20 cellular contexts compared by ENCODE assay signal in genomic region chr3:111857474-111857873, GRCh38. TPM values are rescaled to one million over a fixed set of nuclear protein-coding genes. Genes with fewer than 3 reads are reported as not detected.
A peak's percentile ranks its signal among the peaks of the same experiment; 100 is the strongest.
DNase-seq lines count a peak whose midpoint lies in the region; ATAC-seq and TF ChIP-seq lines count a peak whose summit lies in the region.
"Had no signal": no experiment of that assay in that cellular context is flagged by ENCODE, and none has a peak within 500 bp of the region (broad histone marks: within the 10 kb centered on the region; RNA-seq: fewer than 3 reads in every experiment).

No MANE protein-coding gene starts in this region.

- peaks cover 16% of the 10 kb centered on the region for H3K4me1 Mint-ChIP-seq in activated CD8-positive, alpha-beta memory T cell treated with anti-CD3 and anti-CD28 coated beads, Interleukin-2, amount 10 ng/mL, durations not matched to agents 7 days and 5 days
- H3K4me1 Mint-ChIP-seq in central memory CD8-positive, alpha-beta T cell: peaks cover 17% of the 10 kb centered on the region
- H3K4me1 Mint-ChIP-seq in nephron: peaks cover 38% of the 10 kb centered on the region
- peaks cover 26% of the 10 kb centered on the region for H3K4me1 Mint-ChIP-seq in type B pancreatic cell (ENCODE audit: unreplicated experiment)

- no peak for ATAC-seq in activated CD8-positive, alpha-beta memory T cell treated with anti-CD3 and anti-CD28 coated beads, Interleukin-2, amount 10 ng/mL, durations not matched to agents 7 days and 5 days
- no peak for ATAC-seq in central memory CD8-positive, alpha-beta T cell (replicated peaks; ENCODE audit: extremely low read depth, poor library complexity, severe bottlenecking)
- no peak for ATAC-seq in HG02623 (IDR thresholded peaks at IDR 0.05; ENCODE audit: unreplicated experiment)
- ATAC-seq: GM12878, Panc1 had no signal

- CTCF ChIA-PET in activated CD8-positive, alpha-beta memory T cell treated with anti-CD3 and anti-CD28 coated beads, Interleukin-2, amount 10 ng/mL, durations not matched to agents 7 days and 5 days (lab: Charles Lee): no interaction called here

- no peak overlapping the region for H3K4me3 Mint-ChIP-seq in activated CD8-positive, alpha-beta memory T cell treated with anti-CD3 and anti-CD28 coated beads, Interleukin-2, amount 10 ng/mL, durations not matched to agents 7 days and 5 days
- peak overlapping the region; percentile 50 for H3K4me3 Mint-ChIP-seq in central memory CD8-positive, alpha-beta T cell
- H3K4me3 Mint-ChIP-seq in nephron (peak overlapping the region; percentile 37 to 86 (median 80)), type B pancreatic cell (peak overlapping the region; percentile 57)

- H3K36me3 Mint-ChIP-seq in activated CD8-positive, alpha-beta memory T cell treated with anti-CD3 and anti-CD28 coated beads, Interleukin-2, amount 10 ng/mL, durations not matched to agents 7 days and 5 days: no peaks in the 10 kb centered on the region
- H3K36me3 Mint-ChIP-seq in central memory CD8-positive, alpha-beta T cell (ENCODE audit: insufficient read depth): peaks cover 14% of the 10 kb centered on the region
- H3K36me3 Mint-ChIP-seq in nephron (ENCODE audit: low read depth) (no peaks in the 10 kb centered on the region), type B pancreatic cell (peaks cover 3% of the 10 kb centered on the region)
- H3K36me3 Mint-ChIP-seq: IgD-negative memory B cell had no signal

- no peaks in the 10 kb centered on the region for H3K9me3 Mint-ChIP-seq in activated CD8-positive, alpha-beta memory T cell treated with anti-CD3 and anti-CD28 coated beads, Interleukin-2, amount 10 ng/mL, durations not matched to agents 7 days and 5 days (ENCODE audit: low read depth)
- H3K9me3 Mint-ChIP-seq in central memory CD8-positive, alpha-beta T cell: no peaks in the 10 kb centered on the region
- no peaks in the 10 kb centered on the region for H3K9me3 Mint-ChIP-seq in nephron
- no peaks in the 10 kb centered on the region for H3K9me3 Mint-ChIP-seq in type B pancreatic cell
- H3K9me3 Mint-ChIP-seq: IgD-negative memory B cell had no signal

- no peak for DNase-seq in activated CD8-positive, alpha-beta memory T cell treated with anti-CD3 and anti-CD28 coated beads, Interleukin-2, amount 10 ng/mL, durations not matched to agents 7 days and 5 days
- DNase-seq in activated CD8-positive, alpha-beta memory T cell treated with anti-CD3 and anti-CD28 coated beads, Interleukin-2, amount 50 U/mL, for 48 hours: no peak
- DNase-seq in central memory CD8-positive, alpha-beta T cell (ENCODE audit: low spot score in 2 of 2): no peak
- DNase-seq in type B pancreatic cell (ENCODE audit: extremely low spot score, unreplicated experiment) (no peak), NCI-H2196 (lab: John Stamatoyannopoulos, UW; ENCODE audit: unreplicated experiment) (no peak), NCI-H2227 (lab: John Stamatoyannopoulos, UW; ENCODE audit: unreplicated experiment) (no peak)
- DNase-seq: C1 segment of cervical spinal cord, DMS79 treated with DMSO at 0.1 percent for 48 hours, MV-4-11, NCI-H1105 treated with DMSO at 0.1 percent for 48 hours, NCI-H1694, NCI-H2081 treated with DMSO at 0.1 percent for 48 hours, NCI-H510A, SIG-M5, SK-N-SH had no signal

- peaks cover 25% of the 10 kb centered on the region for H3K27me3 Mint-ChIP-seq in activated CD8-positive, alpha-beta memory T cell treated with anti-CD3 and anti-CD28 coated beads, Interleukin-2, amount 10 ng/mL, durations not matched to agents 7 days and 5 days
- H3K27me3 Mint-ChIP-seq in central memory CD8-positive, alpha-beta T cell: no peaks in the 10 kb centered on the region
- H3K27me3 Mint-ChIP-seq in nephron (ENCODE audit: low read depth) (no peaks in the 10 kb centered on the region), type B pancreatic cell (peaks cover 19% of the 10 kb centered on the region)

- no peak for TF ChIP-seq CTCF in nephron (IDR thresholded peaks at IDR 0.05; ENCODE audit: unreplicated experiment in 3 of 3)
- TF ChIP-seq CTCF in type B pancreatic cell (conservative IDR thresholded peaks at IDR 0.05): no peak

- H3K27ac Mint-ChIP-seq in activated CD8-positive, alpha-beta memory T cell treated with anti-CD3 and anti-CD28 coated beads, Interleukin-2, amount 10 ng/mL, durations not matched to agents 7 days and 5 days: peak overlapping the region; percentile 9
- no peak overlapping the region for H3K27ac Mint-ChIP-seq in central memory CD8-positive, alpha-beta T cell (ENCODE audit: low read depth)
- H3K27ac Mint-ChIP-seq in nephron (peak overlapping the region; percentile 35 to 92 (median 86)), type B pancreatic cell (no peak overlapping the region)
- H3K27ac Mint-ChIP-seq: IgD-negative memory B cell had no signal

RNA-seq across cellular contexts. Expression of gene PHLDB2, which starts 1.6 kb away (rescaled TPM):
- total RNA-seq in activated CD8-positive, alpha-beta memory T cell treated with anti-CD3 and anti-CD28 coated beads, Interleukin-2, amount 10 ng/mL, durations not matched to agents 7 days and 5 days: 1 to 10 TPM; 4.4 to 4.8 TPM
- 33.2 and 43.5 TPM in 2 replicates for total RNA-seq in type B pancreatic cell (ENCODE audit: low replicate concordance)

Comparison
In these comparisons a context has a peak if more than half of its experiments do, and no peak if none do; other contexts are left out.
1. H3K27ac Mint-ChIP-seq: peak in activated CD8-positive, alpha-beta memory T cell treated with anti-CD3 and anti-CD28 coated beads, Interleukin-2, amount 10 ng/mL, durations not matched to agents 7 days and 5 days (single experiment) and nephron (3 of 3); none in central memory CD8-positive, alpha-beta T cell (single experiment) and type B pancreatic cell (single experiment).